In the genomic region with DNA sequence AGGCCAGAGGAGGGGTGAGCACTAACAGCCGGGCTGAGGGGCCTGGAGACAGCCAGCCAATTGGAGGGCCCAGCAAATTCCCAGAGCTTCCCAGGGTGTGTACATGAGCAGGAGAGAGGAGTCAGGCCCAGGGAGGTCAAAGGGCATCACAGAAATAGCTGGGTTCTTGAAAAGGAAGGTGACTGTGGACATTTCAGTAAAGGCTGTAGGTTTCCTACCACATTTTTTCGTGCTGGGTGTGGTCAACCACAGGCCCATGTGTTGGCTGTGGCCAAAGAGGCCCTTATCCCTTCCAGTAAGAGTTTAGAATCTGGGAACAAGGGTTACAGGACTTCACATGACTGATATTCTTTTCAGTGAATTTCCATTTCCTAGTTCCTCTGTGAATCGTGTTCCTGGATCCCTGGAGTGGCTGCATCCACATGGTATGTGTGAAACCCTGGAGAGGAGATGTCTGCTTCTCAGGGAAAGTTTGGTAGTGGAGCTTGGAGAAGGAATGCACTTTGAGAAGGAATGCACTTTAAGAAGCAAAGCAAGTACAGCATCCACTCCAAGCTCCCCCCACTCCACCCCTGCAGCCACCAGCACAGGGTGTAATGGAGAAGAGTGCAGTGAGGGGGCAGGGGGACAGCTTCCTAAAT, we compare ENCODE assay signal across 8 cellular contexts.
DNase-seq lines count a peak whose midpoint lies in the region; ATAC-seq lines count a peak whose summit lies in the region.

No MANE protein-coding gene starts in this region.

- H3K27me3 ChIP-seq in stomach smooth muscle (ENCODE audit: control insufficient read depth in 1 of 2, insufficient read depth in 2 of 2, low read length in 2 of 2): no peaks in the 10 kb centered on the region

- intact Hi-C loops in left ventricle myocardium superior (cut with micrococcal nuclease): no loop called here

- peaks cover 2% of the 10 kb centered on the region for H3K4me1 Mint-ChIP-seq in T-helper 17 cell

- H3K9me3 ChIP-seq in T-helper 17 cell (ENCODE audit: control insufficient read depth, low read length, poor library complexity, severe bottlenecking) (no peaks in the 10 kb centered on the region), stomach smooth muscle (ENCODE audit: control insufficient read depth in 2 of 2, low read length in 2 of 2) (no peaks in the 10 kb centered on the region)

- DNase-seq in HCEC 1CT (peak; percentile 92), T-helper 17 cell (no peak), left ventricle myocardium superior (no peak), cortex of kidney (lab: John Stamatoyannopoulos, UW) (no peak)

- H3K27ac ChIP-seq in stomach smooth muscle (ENCODE audit: low read length): peak overlapping the region; percentile 31

- H3K27ac Mint-ChIP-seq in T-helper 17 cell: peak overlapping the region; percentile 29

- no peak overlapping the region for H3K4me3 Mint-ChIP-seq in T-helper 17 cell

- no peak overlapping the region for H3K4me3 ChIP-seq in stomach smooth muscle (ENCODE audit: low read length in 2 of 2)

- H3K9ac ChIP-seq in stomach smooth muscle (ENCODE audit: low read length in 2 of 2): no peak overlapping the region

- no peaks in the 10 kb centered on the region for H3K36me3 Mint-ChIP-seq in T-helper 17 cell (ENCODE audit: low read depth)

- ATAC-seq in T-helper 17 cell (no peak), left ventricle myocardium superior (peak; percentile 44), GM21786 (IDR thresholded peaks at IDR 0.05; ENCODE audit: unreplicated experiment) (no peak), HG02870 (IDR thresholded peaks at IDR 0.05; ENCODE audit: unreplicated experiment) (no peak), HG02642 (IDR thresholded peaks at IDR 0.05; ENCODE audit: poor library complexity, unreplicated experiment) (no peak)

- peaks cover 14% of the 10 kb centered on the region for H3K4me1 ChIP-seq in stomach smooth muscle (ENCODE audit: control insufficient read depth, insufficient read depth, low read length)

- no peaks in the 10 kb centered on the region for H3K27me3 Mint-ChIP-seq in T-helper 17 cell

- H3K36me3 ChIP-seq in stomach smooth muscle (ENCODE audit: control insufficient read depth in 2 of 2, insufficient read depth in 2 of 2, low read length in 2 of 2): no peaks in the 10 kb centered on the region
